20 cellular contexts compared by ENCODE assay signal in the genomic region with DNA sequence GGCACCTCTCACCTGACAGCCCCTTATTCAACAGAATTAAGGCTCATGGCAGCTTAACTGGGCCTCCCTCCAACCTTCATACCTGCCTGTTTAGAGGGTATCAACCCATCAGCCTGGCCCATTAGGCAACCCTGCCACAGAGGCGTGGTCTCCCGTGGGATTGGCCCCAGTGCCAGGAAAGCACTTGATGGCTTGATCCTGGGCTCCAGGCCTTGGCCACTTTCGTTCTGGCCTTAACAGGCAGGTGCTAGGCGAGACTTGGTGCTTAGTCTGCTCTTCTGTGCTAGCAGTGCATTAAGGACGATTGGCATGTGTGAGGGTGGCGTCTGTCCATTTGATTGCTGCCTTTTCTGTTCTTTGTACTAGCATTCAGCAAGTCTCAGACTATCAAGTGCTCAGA.
DNase-seq lines count a peak whose midpoint lies in the region; ATAC-seq and TF ChIP-seq lines count a peak whose summit lies in the region.
"Had no signal": no experiment of that assay in that cellular context is flagged by ENCODE, and none has a peak within 500 bp of the region (broad histone marks: within the 10 kb centered on the region; RNA-seq: fewer than 3 reads in every experiment).

No MANE protein-coding gene starts in this region.

- WGBS in aorta, 2 donors, result 90 to 93% methylated on average over 6 of the region's 6 CpGs

- no peaks in the 10 kb centered on the region for H3K27me3 ChIP-seq in left ventricle myocardium inferior (ENCODE audit: low read depth)
- H3K27me3 ChIP-seq in aorta (ENCODE audit: control insufficient read depth in 1 of 2, insufficient read depth in 2 of 2, low read length in 1 of 2), result no peaks in the 10 kb centered on the region

- H3K27ac ChIP-seq in left ventricle myocardium inferior (replicated peaks), result no peak overlapping the region
- no peak overlapping the region for H3K27ac ChIP-seq in aorta (ENCODE audit: low read depth in 1 of 2, low read length in 2 of 2)
- H3K27ac ChIP-seq: 22Rv1, HL-60, KMS-11 had no signal

- H3K4me1 ChIP-seq in left ventricle myocardium inferior, result peaks cover 25% of the 10 kb centered on the region
- H3K4me1 ChIP-seq in aorta (ENCODE audit: control insufficient read depth in 1 of 2, insufficient read depth in 2 of 2, low read length in 2 of 2), result no peaks in the 10 kb centered on the region

- no peak for TF ChIP-seq CTCF in left ventricle myocardium inferior (IDR thresholded peaks at IDR 0.05; ENCODE audit: borderline replicate concordance)

- intact Hi-C loops in cardiac septum (cut with DNase I) (no loop called here), left ventricle myocardium inferior (cut with micrococcal nuclease) (no loop called here), posterior vena cava (cut with DNase I) (no loop called here), aorta (cut with DNase I) (no loop called here)

- H3K4me3 ChIP-seq in left ventricle myocardium inferior, result no peak overlapping the region
- H3K4me3 ChIP-seq in aorta (ENCODE audit: low read length in 2 of 2), result no peak overlapping the region

- H3K36me3 ChIP-seq in left ventricle myocardium inferior, result peaks cover 75% of the 10 kb centered on the region
- peaks cover 0 to 17% of the 10 kb centered on the region in 2 donors for H3K36me3 ChIP-seq in aorta (ENCODE audit: control insufficient read depth in 1 of 2, insufficient read depth in 2 of 2, low read length in 1 of 2)

- DNase-seq in DMS79 (lab: John Stamatoyannopoulos, UW) (peak; percentile 12), DMS79 treated with DMSO at 0.1 percent for 48 hours (lab: John Stamatoyannopoulos, UW) (no peak), cardiac septum (ENCODE audit: low spot score) (peak; percentile 70), left ventricle myocardium inferior (no peak), posterior vena cava (ENCODE audit: low spot score) (peak; percentile 49), aorta (peak; percentile 17 to 52), NOMO-1 treated with DMSO at 0.1 percent for 48 hours (lab: John Stamatoyannopoulos, UW; ENCODE audit: unreplicated experiment) (no peak), NCI-H187 (lab: John Stamatoyannopoulos, UW) (no peak)
- DNase-seq: Calu3; CD8-positive, alpha-beta memory T cell; MM.1S; NCI-H1694; NCI-H2081; NCI-H2227 treated with DMSO at 0.1 percent for 48 hours; NCI-H510A; PC-3; SHP77 had no signal

- ATAC-seq in aorta (ENCODE audit: low FRiP score), result no peak
- ATAC-seq: PC-3 had no signal

- H3K9me3 ChIP-seq in left ventricle myocardium inferior (replicated peaks) (no peaks in the 10 kb centered on the region), aorta (ENCODE audit: control insufficient read depth, low read length) (no peaks in the 10 kb centered on the region)

Comparison
In these comparisons a context has a peak if more than half of its experiments do, and no peak if none do; other contexts are left out.
1. DNase-seq: peak in DMS79 (single experiment), cardiac septum (single experiment), posterior vena cava (single experiment) and aorta (2 of 2); none in DMS79 treated with DMSO at 0.1 percent for 48 hours (single experiment), left ventricle myocardium inferior (single experiment), NOMO-1 treated with DMSO at 0.1 percent for 48 hours (single experiment) and NCI-H187 (0 of 2).